14 cellular contexts compared by ENCODE assay signal in the genomic region with DNA sequence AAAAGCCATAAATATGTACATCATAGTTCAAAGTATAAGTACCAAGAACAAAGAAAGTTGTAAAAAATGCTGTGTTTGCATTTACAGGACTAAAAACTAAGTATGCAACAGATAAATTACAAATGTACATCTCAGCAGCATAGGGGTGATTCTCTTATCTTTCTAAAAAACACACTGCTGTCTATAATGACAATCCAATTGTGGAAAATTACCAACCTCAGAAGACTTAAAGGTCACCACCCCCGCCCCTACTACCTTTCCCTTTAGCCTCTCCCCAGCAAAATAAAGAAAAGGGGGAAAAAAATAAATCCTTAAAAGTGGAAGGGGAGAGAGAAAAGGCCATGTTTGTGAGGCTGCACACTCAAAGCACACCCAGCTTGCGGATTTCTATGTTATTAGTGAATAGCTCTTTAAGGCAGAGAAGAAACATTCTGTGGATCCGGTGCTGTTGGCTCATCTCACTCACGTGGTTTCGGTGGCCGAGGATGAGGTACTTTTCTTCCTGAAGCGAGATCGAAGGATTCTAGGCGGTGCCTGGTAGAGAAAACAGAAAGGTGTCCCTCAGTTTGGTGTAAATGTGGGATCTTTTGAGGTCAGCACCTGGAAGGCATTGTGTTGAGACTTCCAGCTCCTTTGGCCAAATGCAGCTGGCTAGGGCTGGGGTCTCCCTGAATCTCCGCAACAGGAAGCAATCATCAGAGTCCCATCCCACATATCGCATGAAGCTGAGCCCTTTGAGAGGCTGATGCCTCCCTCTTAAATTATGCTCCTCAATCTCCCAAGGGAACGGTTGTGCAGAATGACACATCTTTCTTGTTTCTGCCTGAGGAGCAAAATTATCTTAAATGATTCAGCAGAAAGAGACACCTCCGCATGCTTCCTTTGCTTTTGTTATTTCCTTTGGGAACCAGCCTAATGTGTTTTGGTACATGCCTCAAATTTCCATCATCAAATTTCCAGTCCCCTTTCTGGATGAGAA. TPM values are rescaled to one million over a fixed set of nuclear protein-coding genes. Genes with fewer than 3 reads are reported as not detected.
A peak's percentile ranks its signal among the peaks of the same experiment; 100 is the strongest.
DNase-seq lines count a peak whose midpoint lies in the region; ATAC-seq, FAIRE-seq and TF ChIP-seq lines count a peak whose summit lies in the region.
"Had no signal": no experiment of that assay in that cellular context is flagged by ENCODE, and none has a peak within 500 bp of the region (broad histone marks: within the 10 kb centered on the region; RNA-seq: fewer than 3 reads in every experiment).

No MANE protein-coding gene starts in this region.

- no peak for ATAC-seq in GM18519 (IDR thresholded peaks at IDR 0.05; ENCODE audit: low FRiP score, unreplicated experiment)
- ATAC-seq: left colon had no signal

- no peaks in the 10 kb centered on the region for H3K27me3 ChIP-seq in breast epithelium

- peak overlapping the region in 1 of 2 donors; percentile 20 for H3K27ac ChIP-seq in breast epithelium

- FAIRE-seq in GM12891 (lab: Jason Lieb, UNC), result no peak
- FAIRE-seq: GM12892, TTC549 had no signal

- H3K4me3 ChIP-seq in NB4 (ENCODE audit: low read depth, low read length), result no peak overlapping the region
- H3K4me3 ChIP-seq in breast epithelium, result peak overlapping the region; percentile 0 to 55 (median 34)

- H3K27me3 Mint-ChIP-seq in nephron progenitor cell (ENCODE audit: low read depth, poor library complexity), result peaks cover 2% of the 10 kb centered on the region

- H3K4me1 Mint-ChIP-seq in nephron progenitor cell, result peaks cover 32% of the 10 kb centered on the region

- intact Hi-C loops in breast epithelium (cut with DNase I; ENCODE audit: low total_unique reads), result no loop called here

- peak overlapping the region; percentile 9 for H3K27ac Mint-ChIP-seq in nephron progenitor cell
- H3K27ac Mint-ChIP-seq: activated T-helper 1 cell treated with anti-CD3 and anti-CD28 coated beads, Interleukin-12 subunit alpha, Interleukin-12 subunit beta, Interleukin-2, Interleukin-4 antibody, amounts not matched to agents 30 ng/mL and 10 ng/mL and 1 ng/mL, durations not matched to agents 14 hours and 24 hours and 36 hours had no signal

- TF ChIP-seq POLR2A in NB4 (IDR thresholded peaks at IDR 0.05; ENCODE audit: extremely low read depth, insufficient read length) (no peak), breast epithelium (IDR thresholded peaks at IDR 0.05) (no peak), GM12891 (IDR thresholded peaks at IDR 0.05; ENCODE audit: low read depth, low read length) (no peak)

- H3K4me3 Mint-ChIP-seq in nephron progenitor cell, result no peak overlapping the region
- H3K4me3 Mint-ChIP-seq: activated T-helper 1 cell treated with anti-CD3 and anti-CD28 coated beads, Interleukin-12 subunit alpha, Interleukin-12 subunit beta, Interleukin-2, Interleukin-4 antibody, amounts not matched to agents 30 ng/mL and 10 ng/mL and 1 ng/mL, durations not matched to agents 14 hours and 24 hours and 36 hours had no signal

- H3K9me3 Mint-ChIP-seq in nephron progenitor cell, result no peaks in the 10 kb centered on the region

- H3K4me1 ChIP-seq in breast epithelium, result no peaks in the 10 kb centered on the region

- DNase-seq in AG20443 (ENCODE audit: low spot score), result peak; percentile 40
- peak; percentile 63 for DNase-seq in NB4 (ENCODE audit: low read depth)
- DNase-seq in breast epithelium (ENCODE audit: low spot score in 2 of 2), result no peak
- DNase-seq in nephron progenitor cell, result no peak
- DNase-seq in GM12891 (ENCODE audit: insufficient read length, low spot score), result no peak
- DNase-seq in NCI-H1417 treated with DMSO at 0.1 percent for 48 hours (lab: John Stamatoyannopoulos, UW), result no peak
- DNase-seq in NCI-H2107 treated with DMSO at 0.1 percent for 48 hours (lab: John Stamatoyannopoulos, UW; ENCODE audit: unreplicated experiment), result no peak
- DNase-seq: central memory CD4-positive, alpha-beta T cell; left colon; NCI-H1930 had no signal

- H3K9me3 ChIP-seq in breast epithelium, result no peaks in the 10 kb centered on the region

- TF ChIP-seq CTCF in NB4 (IDR thresholded peaks at IDR 0.05; ENCODE audit: low read depth, low read length) (no peak), breast epithelium (IDR thresholded peaks at IDR 0.05) (no peak), nephron progenitor cell (IDR thresholded peaks at IDR 0.05) (no peak)

- peaks cover 15% of the 10 kb centered on the region for H3K36me3 Mint-ChIP-seq in nephron progenitor cell (ENCODE audit: low read depth)

- no peaks in the 10 kb centered on the region for H3K36me3 ChIP-seq in breast epithelium

TF ChIP-seq in GM12891, 5 proteins besides CTCF, POLR2A, EP300 and RAD21:
- TF ChIP-seq PAX5 (IDR thresholded peaks at IDR 0.05; ENCODE audit: insufficient read depth, low read length, severe bottlenecking) (no peak), POU2F2 (IDR thresholded peaks at IDR 0.05; ENCODE audit: low read depth, low read length) (no peak), TAF1 (IDR thresholded peaks at IDR 0.05; ENCODE audit: low read depth, low read length) (no peak), POLR2AphosphoS5 (IDR thresholded peaks at IDR 0.05; ENCODE audit: low read depth, low read length) (no peak), SPI1 (IDR thresholded peaks at IDR 0.05; ENCODE audit: low read depth, low read length) (no peak)

RNA-seq across cellular contexts. Expression of a gene that starts 17.6 kb away (rescaled TPM):
- total RNA-seq in breast epithelium, result 10 to 100 TPM; 16.8 to 21.0 (median 21.0) TPM
- 59.4 TPM for polyA plus RNA-seq in GM12891 (2012; ENCODE audit: low read depth, missing spikeins)

RNA-seq across cellular contexts. Expression of a gene that starts 21.6 kb away (rescaled TPM):
- total RNA-seq in breast epithelium, result 10 to 100 TPM; 44.8 to 56.1 (median 48.2) TPM
- 77.0 TPM for polyA plus RNA-seq in GM12891 (2012; ENCODE audit: low read depth, missing spikeins)

Comparison
In these comparisons a context has a peak if more than half of its experiments do, and no peak if none do; other contexts are left out.
1. DNase-seq: peak in AG20443 (single experiment) and NB4 (single experiment); none in breast epithelium (0 of 2), nephron progenitor cell (single experiment), GM12891 (single experiment), NCI-H1417 treated with DMSO at 0.1 percent for 48 hours (single experiment) and NCI-H2107 treated with DMSO at 0.1 percent for 48 hours (single experiment).